Comparison of ENCODE assay signal across 2 cellular contexts in the genomic region with DNA sequence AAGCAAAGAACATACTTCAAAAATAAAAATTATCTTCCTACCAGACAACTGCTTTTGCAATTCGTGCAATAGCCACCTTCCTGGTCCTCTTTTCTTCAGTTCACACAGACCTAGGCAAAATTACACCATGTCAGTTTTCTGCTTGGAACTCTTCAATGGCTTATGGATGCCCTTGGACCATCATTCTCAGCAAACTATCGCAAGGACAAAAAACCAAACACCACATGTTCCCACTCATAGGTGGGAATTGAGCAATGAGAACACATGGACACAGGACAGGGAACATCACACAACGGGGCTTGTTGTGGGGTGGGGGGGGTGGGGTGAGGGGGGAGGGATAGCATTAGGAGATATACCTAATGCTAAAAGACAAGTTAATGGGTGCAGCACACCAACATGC.
A peak's percentile ranks its signal among the peaks of the same experiment; 100 is the strongest.
TF ChIP-seq lines count a peak whose summit lies in the region.

No MANE protein-coding gene starts in this region.

TF ChIP-seq in HepG2, 621 proteins besides CTCF, POLR2A, EP300 and RAD21 (continues in another document):
- TF ChIP-seq HOXD1 (CRISPR knock-in tag; IDR thresholded peaks at IDR 0.05) = no peak
- TF ChIP-seq KAT7 (CRISPR knock-in tag; IDR thresholded peaks at IDR 0.05; ENCODE audit: borderline replicate concordance) = no peak
- TF ChIP-seq ZSCAN30 (CRISPR knock-in tag; IDR thresholded peaks at IDR 0.05) = no peak
- no peak for TF ChIP-seq MIXL1 (CRISPR knock-in tag; IDR thresholded peaks at IDR 0.05)
- TF ChIP-seq FOXP1 (IDR thresholded peaks at IDR 0.05) = no peak
- TF ChIP-seq FOXP1 (CRISPR knock-in tag; IDR thresholded peaks at IDR 0.05) = no peak
- TF ChIP-seq ZNF253 (CRISPR knock-in tag; IDR thresholded peaks at IDR 0.05; ENCODE audit: borderline replicate concordance) = no peak
- TF ChIP-seq, protein P1, sequence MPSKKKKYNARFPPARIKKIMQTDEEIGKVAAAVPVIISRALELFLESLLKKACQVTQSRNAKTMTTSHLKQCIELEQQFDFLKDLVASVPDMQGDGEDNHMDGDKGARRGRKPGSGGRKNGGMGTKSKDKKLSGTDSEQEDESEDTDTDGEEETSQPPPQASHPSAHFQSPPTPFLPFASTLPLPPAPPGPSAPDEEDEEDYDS (CRISPR knock-in tag; IDR thresholded peaks at IDR 0.05) = no peak
- TF ChIP-seq ADNP (CRISPR knock-in tag; IDR thresholded peaks at IDR 0.05) = no peak
- no peak for TF ChIP-seq CCDC6 (CRISPR knock-in tag; IDR thresholded peaks at IDR 0.05)
- TF ChIP-seq POGZ (CRISPR knock-in tag; IDR thresholded peaks at IDR 0.05) = peak; percentile 51; the same call in 1 of the 2 replicates
- no peak for TF ChIP-seq ZKSCAN8 (CRISPR knock-in tag; IDR thresholded peaks at IDR 0.05; ENCODE audit: borderline replicate concordance)
- TF ChIP-seq KLF11 (CRISPR knock-in tag; IDR thresholded peaks at IDR 0.05) = no peak
- TF ChIP-seq SATB2 (CRISPR knock-in tag; IDR thresholded peaks at IDR 0.05) = no peak
- TF ChIP-seq ZNF331 (CRISPR knock-in tag; IDR thresholded peaks at IDR 0.05) = no peak
- no peak for TF ChIP-seq IRF2 (CRISPR knock-in tag; IDR thresholded peaks at IDR 0.05)
- no peak for TF ChIP-seq REPIN1 (CRISPR knock-in tag; IDR thresholded peaks at IDR 0.05; ENCODE audit: borderline replicate concordance, low read depth)
- TF ChIP-seq ZMYM4 (CRISPR knock-in tag; IDR thresholded peaks at IDR 0.05) = peak; percentile 48; the same call in 1 of the 2 replicates
- TF ChIP-seq UBTF (CRISPR knock-in tag; IDR thresholded peaks at IDR 0.05) = no peak
- TF ChIP-seq HNF4G (IDR thresholded peaks at IDR 0.05; ENCODE audit: borderline replicate concordance, low read depth, low read length) = no peak
- no peak for TF ChIP-seq HNF4G (CRISPR knock-in tag; IDR thresholded peaks at IDR 0.05; ENCODE audit: borderline replicate concordance, low read depth)
- TF ChIP-seq AHR (CRISPR knock-in tag; IDR thresholded peaks at IDR 0.05) = no peak
- TF ChIP-seq ZNF317 (CRISPR knock-in tag; IDR thresholded peaks at IDR 0.05) = no peak
- no peak for TF ChIP-seq EHMT2 (IDR thresholded peaks at IDR 0.05; ENCODE audit: borderline replicate concordance, low read depth, low read length)
- no peak for TF ChIP-seq PHF20 (CRISPR knock-in tag; IDR thresholded peaks at IDR 0.05)
- peak; percentile 88 for TF ChIP-seq ZNF644 (CRISPR knock-in tag; IDR thresholded peaks at IDR 0.05; ENCODE audit: low read depth)
- TF ChIP-seq, protein P2, sequence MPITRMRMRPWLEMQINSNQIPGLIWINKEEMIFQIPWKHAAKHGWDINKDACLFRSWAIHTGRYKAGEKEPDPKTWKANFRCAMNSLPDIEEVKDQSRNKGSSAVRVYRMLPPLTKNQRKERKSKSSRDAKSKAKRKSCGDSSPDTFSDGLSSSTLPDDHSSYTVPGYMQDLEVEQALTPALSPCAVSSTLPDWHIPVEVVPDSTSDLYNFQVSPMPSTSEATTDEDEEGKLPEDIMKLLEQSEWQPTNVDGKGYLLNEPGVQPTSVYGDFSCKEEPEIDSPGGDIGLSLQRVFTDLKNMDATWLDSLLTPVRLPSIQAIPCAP (CRISPR knock-in tag; IDR thresholded peaks at IDR 0.05; ENCODE audit: low read depth) = no peak
- TF ChIP-seq, protein P3, sequence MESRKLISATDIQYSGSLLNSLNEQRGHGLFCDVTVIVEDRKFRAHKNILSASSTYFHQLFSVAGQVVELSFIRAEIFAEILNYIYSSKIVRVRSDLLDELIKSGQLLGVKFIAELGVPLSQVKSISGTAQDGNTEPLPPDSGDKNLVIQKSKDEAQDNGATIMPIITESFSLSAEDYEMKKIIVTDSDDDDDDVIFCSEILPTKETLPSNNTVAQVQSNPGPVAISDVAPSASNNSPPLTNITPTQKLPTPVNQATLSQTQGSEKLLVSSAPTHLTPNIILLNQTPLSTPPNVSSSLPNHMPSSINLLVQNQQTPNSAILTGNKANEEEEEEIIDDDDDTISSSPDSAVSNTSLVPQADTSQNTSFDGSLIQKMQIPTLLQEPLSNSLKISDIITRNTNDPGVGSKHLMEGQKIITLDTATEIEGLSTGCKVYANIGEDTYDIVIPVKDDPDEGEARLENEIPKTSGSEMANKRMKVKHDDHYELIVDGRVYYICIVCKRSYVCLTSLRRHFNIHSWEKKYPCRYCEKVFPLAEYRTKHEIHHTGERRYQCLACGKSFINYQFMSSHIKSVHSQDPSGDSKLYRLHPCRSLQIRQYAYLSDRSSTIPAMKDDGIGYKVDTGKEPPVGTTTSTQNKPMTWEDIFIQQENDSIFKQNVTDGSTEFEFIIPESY (CRISPR knock-in tag; IDR thresholded peaks at IDR 0.05) = peak; percentile 91

TF ChIP-seq in endothelial cell of umbilical vein, 7 proteins besides CTCF, POLR2A, EP300 and RAD21:
- TF ChIP-seq GATA2 (IDR thresholded peaks at IDR 0.05; ENCODE audit: insufficient read depth, insufficient read length, low read depth, low read length) = no peak
- TF ChIP-seq MYC (IDR thresholded peaks at IDR 0.05; ENCODE audit: low read depth, low read length) = no peak
- TF ChIP-seq JUN (IDR thresholded peaks at IDR 0.05; ENCODE audit: borderline replicate concordance, insufficient read depth, insufficient read length, low read depth) = no peak
- TF ChIP-seq POLR2AphosphoS5 (IDR thresholded peaks at IDR 0.05; ENCODE audit: insufficient read depth, low read depth, low read length) = no peak
- TF ChIP-seq, protein P4, sequence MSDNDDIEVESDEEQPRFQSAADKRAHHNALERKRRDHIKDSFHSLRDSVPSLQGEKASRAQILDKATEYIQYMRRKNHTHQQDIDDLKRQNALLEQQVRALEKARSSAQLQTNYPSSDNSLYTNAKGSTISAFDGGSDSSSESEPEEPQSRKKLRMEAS (IDR thresholded peaks at IDR 0.05; ENCODE audit: insufficient read depth, insufficient read length) = no peak
- no peak for TF ChIP-seq EZH2 (IDR thresholded peaks at IDR 0.05; ENCODE audit: borderline replicate concordance, low read depth, low read length, severe bottlenecking)
- no peak for TF ChIP-seq FOS (IDR thresholded peaks at IDR 0.05; ENCODE audit: borderline replicate concordance, insufficient read depth, low read length)
